8 cellular contexts compared by ENCODE assay signal in the genomic region with DNA sequence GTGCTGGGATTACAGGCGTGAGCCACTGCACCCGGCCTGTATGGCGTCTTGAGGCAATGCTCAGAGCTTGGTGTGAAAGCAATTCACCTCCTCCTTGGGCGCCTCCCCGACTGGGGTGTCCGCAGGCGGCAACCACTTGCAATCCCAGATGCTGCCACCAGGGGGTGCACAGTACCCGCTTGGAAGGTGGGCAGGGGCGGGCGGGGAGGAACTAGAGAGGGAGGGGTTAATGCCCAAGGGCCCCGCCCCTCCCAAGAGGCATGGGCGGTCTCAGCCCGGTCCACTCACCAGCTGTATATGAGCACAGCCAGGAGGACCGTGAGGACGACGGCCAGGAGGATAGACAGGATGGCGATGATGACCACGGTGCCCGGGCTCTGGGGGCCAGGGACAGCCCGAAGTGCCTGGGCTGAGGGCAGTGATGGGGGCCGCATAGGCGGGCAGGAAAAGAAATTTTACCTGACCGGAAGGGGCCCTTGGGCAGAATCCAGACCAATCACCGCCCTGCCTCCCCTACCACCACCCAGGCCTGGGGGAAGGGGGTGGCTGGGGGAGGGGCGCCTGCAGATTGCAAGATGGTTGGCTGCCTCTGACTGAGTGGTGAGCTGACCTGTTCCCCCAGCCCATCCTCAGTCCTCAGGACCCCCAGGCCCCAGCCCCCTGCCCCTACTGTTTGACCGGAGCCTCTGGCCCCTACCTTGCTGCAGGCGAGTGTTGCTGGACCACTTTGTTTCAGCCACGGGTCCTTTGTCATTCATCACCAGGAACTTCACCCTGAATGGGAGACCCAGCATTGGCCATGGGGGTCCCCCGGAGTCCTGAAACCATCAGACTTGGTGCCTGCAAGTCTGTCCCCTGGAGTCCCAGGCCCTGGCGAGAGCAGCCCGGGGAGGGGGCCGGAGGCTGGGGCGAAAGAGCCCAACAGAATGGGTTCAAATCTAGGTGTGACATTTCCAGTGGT. TPM values are rescaled to one million over a fixed set of nuclear protein-coding genes. Genes with fewer than 3 reads are reported as not detected.
A peak's percentile ranks its signal among the peaks of the same experiment; 100 is the strongest.
DNase-seq lines count a peak whose midpoint lies in the region; ATAC-seq and TF ChIP-seq lines count a peak whose summit lies in the region.
"Not testable (repeated sequence)": the region's sequence is repeated elsewhere in the genome, so short reads cannot be mapped to it uniquely, and the experiment has no call there.

No MANE protein-coding gene starts in this region.

- peak; percentile 66 for ATAC-seq in HG02588 (IDR thresholded peaks at IDR 0.05; ENCODE audit: unreplicated experiment)
- peak; percentile 92 for ATAC-seq in WTC11
- ATAC-seq in left ventricle myocardium superior, result peak; percentile 78
- ATAC-seq in thoracic aorta (ENCODE audit: insufficient number of reproducible peaks, low FRiP score, low read depth), result peak; percentile 57

- not testable (repeated sequence) for H3K9me3 Mint-ChIP-seq in WTC11

- H3K27me3 ChIP-seq in thoracic aorta (replicated peaks; ENCODE audit: insufficient read depth), result not testable (repeated sequence)

- CTCF ChIA-PET in WTC11 (lab: Charles Lee), result not testable (repeated sequence)

- H3K4me3 Mint-ChIP-seq in WTC11, result peak overlapping the region; percentile 68

- not testable (repeated sequence) for H3K36me3 Mint-ChIP-seq in WTC11

- H3K4me1 Mint-ChIP-seq in WTC11, result not testable (repeated sequence)

- not testable (repeated sequence) for H3K27ac ChIP-seq in thoracic aorta

- not testable (repeated sequence) for H3K36me3 ChIP-seq in thoracic aorta

- TF ChIP-seq POLR2A in NB4 (IDR thresholded peaks at IDR 0.05; ENCODE audit: extremely low read depth, insufficient read length), result not testable (repeated sequence)

- DNase-seq in NB4 (ENCODE audit: low read depth) (peak; percentile 82), WTC11 (ENCODE audit: low spot score) (peak; percentile 93), astrocyte of the hippocampus (ENCODE audit: low read depth, low spot score) (peak; percentile 88), left ventricle myocardium superior (peak; percentile 82), posterior vena cava (ENCODE audit: low spot score) (peak; percentile 86), thoracic aorta (ENCODE audit: low spot score) (peak; percentile 25)

- H3K4me1 ChIP-seq in thoracic aorta (ENCODE audit: control insufficient read depth in 1 of 2, low read depth in 2 of 2), result not testable (repeated sequence)

- POLR2A ChIA-PET in WTC11 (lab: Charles Lee), result not testable (repeated sequence)

- H3K27me3 Mint-ChIP-seq in WTC11 (ENCODE audit: low read depth), result not testable (repeated sequence)

- H3K9me3 ChIP-seq in thoracic aorta, result not testable (repeated sequence)

- intact Hi-C loops in left ventricle myocardium superior (cut with micrococcal nuclease); posterior vena cava (cut with DNase I): not testable (repeated sequence)

- not testable (repeated sequence) for H3K4me3 ChIP-seq in NB4 (ENCODE audit: low read depth, low read length)
- H3K4me3 ChIP-seq in thoracic aorta, result peak overlapping the region; percentile 49

- TF ChIP-seq CTCF in GM12874 (IDR thresholded peaks at IDR 0.05; ENCODE audit: insufficient read depth, low read depth, low read length), result peak; percentile 47; the same call in 1 of the 2 replicates
- TF ChIP-seq CTCF in NB4 (IDR thresholded peaks at IDR 0.05; ENCODE audit: low read depth, low read length), result peak; percentile 57
- TF ChIP-seq CTCF in WTC11 (IDR thresholded peaks at IDR 0.05), result peak; percentile 86
- peak; percentile 77 for TF ChIP-seq CTCF in thoracic aorta (IDR thresholded peaks at IDR 0.05)

- not testable (repeated sequence) for H3K27ac Mint-ChIP-seq in WTC11

TF ChIP-seq in WTC11, 78 proteins besides CTCF, POLR2A, EP300 and RAD21:
- TF ChIP-seq SP1 (CRISPR knock-in tag; conservative IDR thresholded peaks at IDR 0.05) (peak; percentile 59), ZNF263 (CRISPR knock-in tag; IDR thresholded peaks at IDR 0.05; ENCODE audit: low read depth) (peak; percentile 46; the same call in 1 of the 2 replicates)
- TF ChIP-seq, protein P1, sequence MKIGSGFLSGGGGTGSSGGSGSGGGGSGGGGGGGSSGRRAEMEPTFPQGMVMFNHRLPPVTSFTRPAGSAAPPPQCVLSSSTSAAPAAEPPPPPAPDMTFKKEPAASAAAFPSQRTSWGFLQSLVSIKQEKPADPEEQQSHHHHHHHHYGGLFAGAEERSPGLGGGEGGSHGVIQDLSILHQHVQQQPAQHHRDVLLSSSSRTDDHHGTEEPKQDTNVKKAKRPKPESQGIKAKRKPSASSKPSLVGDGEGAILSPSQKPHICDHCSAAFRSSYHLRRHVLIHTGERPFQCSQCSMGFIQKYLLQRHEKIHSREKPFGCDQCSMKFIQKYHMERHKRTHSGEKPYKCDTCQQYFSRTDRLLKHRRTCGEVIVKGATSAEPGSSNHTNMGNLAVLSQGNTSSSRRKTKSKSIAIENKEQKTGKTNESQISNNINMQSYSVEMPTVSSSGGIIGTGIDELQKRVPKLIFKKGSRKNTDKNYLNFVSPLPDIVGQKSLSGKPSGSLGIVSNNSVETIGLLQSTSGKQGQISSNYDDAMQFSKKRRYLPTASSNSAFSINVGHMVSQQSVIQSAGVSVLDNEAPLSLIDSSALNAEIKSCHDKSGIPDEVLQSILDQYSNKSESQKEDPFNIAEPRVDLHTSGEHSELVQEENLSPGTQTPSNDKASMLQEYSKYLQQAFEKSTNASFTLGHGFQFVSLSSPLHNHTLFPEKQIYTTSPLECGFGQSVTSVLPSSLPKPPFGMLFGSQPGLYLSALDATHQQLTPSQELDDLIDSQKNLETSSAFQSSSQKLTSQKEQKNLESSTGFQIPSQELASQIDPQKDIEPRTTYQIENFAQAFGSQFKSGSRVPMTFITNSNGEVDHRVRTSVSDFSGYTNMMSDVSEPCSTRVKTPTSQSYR (CRISPR knock-in tag; IDR thresholded peaks at IDR 0.05), result 0 out of 2 replicates have a peak, but pooled peaks have one; percentile 14
TF ChIP-seq in WTC11: peak in this region for 3; not testable (repeated sequence) for 75.

RNA-seq across cellular contexts. Expression of a gene that starts 11.5 kb away (rescaled TPM):
- total RNA-seq in WTC11 (2021) (0.07 TPM in 1 of 3 replicates, not detected in the others), left ventricle myocardium superior (not detected), posterior vena cava (not detected), thoracic aorta (not detected)

RNA-seq across cellular contexts. Expression of a gene that starts 58.3 kb away (rescaled TPM):
- 34.3 to 36.8 TPM (median 36.1 TPM) in 3 replicates for total RNA-seq in WTC11 (2021)
- total RNA-seq in left ventricle myocardium superior, result 31.2 TPM
- 10 to 100 TPM; 82.8 to 91.0 TPM for total RNA-seq in posterior vena cava
- 100 to 1,000 TPM; 148 to 156 TPM for total RNA-seq in thoracic aorta

RNA-seq across cellular contexts. Expression of a gene that starts 59.9 kb away (rescaled TPM):
- 2.4 to 4.1 TPM (median 3.9 TPM) in 3 replicates for total RNA-seq in WTC11 (2021)
- 42.0 TPM for total RNA-seq in left ventricle myocardium superior
- 10 to 100 TPM; 23.7 to 33.0 TPM for total RNA-seq in posterior vena cava
- total RNA-seq in thoracic aorta, result 10 to 100 TPM; 28.7 to 35.1 TPM

Comparison
In these comparisons a context has a peak if more than half of its experiments do, and no peak if none do; other contexts are left out.
1. DNase-seq: peak in every context shown above with its lines; median percentile 93 in WTC11; 88 in astrocyte of the hippocampus; 86 in posterior vena cava; 82 in NB4; 82 in left ventricle myocardium superior; 25 in thoracic aorta.